In genomic region chr3:44323341-44323955, GRCh38 we compare ENCODE assay signal across 8 cellular contexts. TPM values are rescaled to one million over a fixed set of nuclear protein-coding genes. Genes with fewer than 3 reads are reported as not detected.
DNase-seq lines count a peak whose midpoint lies in the region; ATAC-seq and TF ChIP-seq lines count a peak whose summit lies in the region.

No MANE protein-coding gene starts in this region.

- DNase-seq in GM12865 (ENCODE audit: low read depth), result peak; percentile 59
- peak; percentile 19 for DNase-seq in NCI-H2171 treated with DMSO at 0.1 percent for 48 hours (lab: John Stamatoyannopoulos, UW)
- DNase-seq in dedifferentiated amniotic fluid mesenchymal stem cell (ENCODE audit: extremely low spot score), result peak; percentile 83
- DNase-seq in lung microvascular endothelial cell (ENCODE audit: low read depth in 2 of 2), result peak; percentile 70 to 83
- DNase-seq in stimulated activated CD8-positive, alpha-beta memory T cell treated with anti-CD3 and anti-CD28 coated beads, Interleukin-4, amount 100 ng/mL, for 24 hours (ENCODE audit: low read depth), result peak; percentile 15

- no peak overlapping the region for H3K4me3 ChIP-seq in GM12865 (ENCODE audit: low read depth, low read length)
- H3K4me3 ChIP-seq in WI38 (ENCODE audit: low read depth, low read length), result no peak overlapping the region

- TF ChIP-seq CTCF in 22Rv1 (IDR thresholded peaks at IDR 0.05) (peak; percentile 90), GM12865 (IDR thresholded peaks at IDR 0.05; ENCODE audit: insufficient read depth, low read depth, low read length, missing control alignments) (peak; percentile 69), WI38 (IDR thresholded peaks at IDR 0.05; ENCODE audit: low read depth, low read length) (peak; percentile 69)

- no peak overlapping the region for H3K27ac ChIP-seq in 22Rv1

- ATAC-seq in HG03095 (IDR thresholded peaks at IDR 0.05; ENCODE audit: unreplicated experiment), result no peak

RNA-seq across cellular contexts. Expression of gene TCAIM, which starts 15.1 kb away (rescaled TPM):
- total RNA-seq in lung microvascular endothelial cell, result 14.9 and 16.6 TPM in 2 replicates

Comparison
In these comparisons a context has a peak if more than half of its experiments do, and no peak if none do; other contexts are left out.
1. DNase-seq: peak in every context shown above with its lines; median percentile 83 in dedifferentiated amniotic fluid mesenchymal stem cell; 76 in lung microvascular endothelial cell; 59 in GM12865; 19 in NCI-H2171 treated with DMSO at 0.1 percent for 48 hours; 15 in stimulated activated CD8-positive, alpha-beta memory T cell treated with anti-CD3 and anti-CD28 coated beads, Interleukin-4, amount 100 ng/mL, for 24 hours.